Comparison of ENCODE assay signal across 9 cellular contexts in the genomic region with DNA sequence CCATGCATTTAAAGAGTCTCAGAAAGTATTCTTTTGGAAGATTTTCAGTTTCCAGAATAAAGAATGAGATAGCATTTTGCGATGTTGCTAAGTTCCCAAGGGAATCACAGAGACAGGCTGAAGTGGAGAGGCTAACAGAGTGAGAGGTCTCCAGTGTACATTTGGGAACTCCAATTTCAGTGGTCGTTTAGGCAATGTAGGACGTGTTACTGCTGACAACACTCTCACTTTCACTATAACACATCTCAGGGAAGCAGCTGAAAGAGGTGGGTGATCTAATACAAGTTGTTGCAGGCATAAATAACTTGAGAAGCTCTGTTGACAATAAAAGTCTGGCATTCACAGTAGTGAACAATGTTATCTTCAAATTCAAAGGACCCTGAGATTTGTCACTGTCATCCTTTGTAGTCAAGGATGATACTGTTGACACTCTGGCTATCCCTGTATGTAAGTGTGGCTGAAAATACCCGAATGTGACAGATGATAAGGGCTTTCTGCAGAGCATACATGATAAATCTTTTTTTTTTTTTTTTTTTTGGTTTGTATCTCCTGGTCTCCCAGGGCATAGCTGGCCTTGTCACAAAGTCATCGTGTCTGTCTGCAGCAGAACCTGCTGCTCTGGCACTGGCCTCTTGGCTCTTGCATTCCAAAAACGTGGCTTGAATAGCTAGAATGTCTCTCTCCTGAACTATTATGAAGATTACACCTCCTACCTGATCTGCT. TPM values are rescaled to one million over a fixed set of nuclear protein-coding genes. Genes with fewer than 3 reads are reported as not detected.
DNase-seq lines count a peak whose midpoint lies in the region; ATAC-seq and TF ChIP-seq lines count a peak whose summit lies in the region.
"Had no signal": no experiment of that assay in that cellular context is flagged by ENCODE, and none has a peak within 500 bp of the region (broad histone marks: within the 10 kb centered on the region; RNA-seq: fewer than 3 reads in every experiment).

No MANE protein-coding gene starts in this region.

- no peak overlapping the region for H3K9ac ChIP-seq in adipocyte (ENCODE audit: low read length)
- H3K9ac ChIP-seq in skeletal muscle satellite cell (ENCODE audit: low read depth, low read length) = no peak overlapping the region

- no peaks in the 10 kb centered on the region for H3K27me3 ChIP-seq in adipocyte (replicated peaks; ENCODE audit: control insufficient read depth, insufficient read depth, low read length)
- no peaks in the 10 kb centered on the region for H3K27me3 ChIP-seq in skeletal muscle satellite cell (ENCODE audit: control insufficient read depth, insufficient read depth, low read length)
- no peaks in the 10 kb centered on the region for H3K27me3 ChIP-seq in gastrocnemius medialis

- no peak overlapping the region for H3K4me2 ChIP-seq in skeletal muscle satellite cell (ENCODE audit: low read length)

- DNase-seq in adipocyte (ENCODE audit: low read depth) (no peak), NCI-H2196 treated with DMSO at 0.1 percent for 48 hours (lab: John Stamatoyannopoulos, UW; ENCODE audit: unreplicated experiment) (no peak), SKM-1 treated with dmso at 0.1 percent for 144 hours (lab: John Stamatoyannopoulos, UW; ENCODE audit: unreplicated experiment) (no peak), gastrocnemius medialis (no peak)
- DNase-seq: activated CD8-positive, alpha-beta T cell treated with anti-CD3 and anti-CD28 coated beads, Interleukin-2, amount 10 ng/mL, durations not matched to agents 7 days and 5 days; naive thymus-derived CD8-positive, alpha-beta T cell had no signal

- TF ChIP-seq POLR2A in gastrocnemius medialis (IDR thresholded peaks at IDR 0.05) = no peak

- no peak for TF ChIP-seq CTCF in gastrocnemius medialis (IDR thresholded peaks at IDR 0.05 in 4 of 5, conservative IDR thresholded peaks at IDR 0.05 in 1 of 5)

- H3K4me3 ChIP-seq in adipocyte (ENCODE audit: low read length) (peak overlapping the region; percentile 40), skeletal muscle satellite cell (ENCODE audit: low read length) (peak overlapping the region; percentile 12), gastrocnemius medialis (no peak overlapping the region)

- H3K36me3 ChIP-seq in adipocyte (ENCODE audit: control insufficient read depth, insufficient read depth, low read length, severe bottlenecking) (no peaks in the 10 kb centered on the region), skeletal muscle satellite cell (ENCODE audit: insufficient read depth, low read length) (no peaks in the 10 kb centered on the region), gastrocnemius medialis (no peaks in the 10 kb centered on the region)

- in situ Hi-C loops in gastrocnemius medialis (cut with MboI; ENCODE audit: low sequenced_read_pairs in 4 of 4) = no loop called here

- ATAC-seq in GM19455 (IDR thresholded peaks at IDR 0.05; ENCODE audit: unreplicated experiment) (peak; percentile 50), HG03354 (IDR thresholded peaks at IDR 0.05; ENCODE audit: poor library complexity, severe bottlenecking, unreplicated experiment) (peak; percentile 36), gastrocnemius medialis (no peak)
- ATAC-seq: activated CD8-positive, alpha-beta T cell treated with anti-CD3 and anti-CD28 coated beads, Interleukin-2, amount 10 ng/mL, durations not matched to agents 7 days and 5 days; naive thymus-derived CD8-positive, alpha-beta T cell had no signal

- no peak overlapping the region for H3K27ac ChIP-seq in gastrocnemius medialis

- H3K9me3 ChIP-seq in adipocyte (ENCODE audit: control insufficient read depth, low read length) (no peaks in the 10 kb centered on the region), skeletal muscle satellite cell (replicated peaks; ENCODE audit: low read length) (no peaks in the 10 kb centered on the region), gastrocnemius medialis (no peaks in the 10 kb centered on the region)

- peaks cover 16% of the 10 kb centered on the region for H3K4me1 ChIP-seq in adipocyte (ENCODE audit: control insufficient read depth, insufficient read depth, low read length)
- peaks cover 13% of the 10 kb centered on the region for H3K4me1 ChIP-seq in skeletal muscle satellite cell (ENCODE audit: control insufficient read depth, insufficient read depth, low read length)
- H3K4me1 ChIP-seq in gastrocnemius medialis = peaks cover 6 to 10% of the 10 kb centered on the region in 2 donors

- intact Hi-C loops in gastrocnemius medialis (cut with DNase I; ENCODE audit: low total_unique reads) = no loop called here

RNA-seq across cellular contexts. Expression of gene SCRG1, which starts 50.2 kb away (rescaled TPM):
- under 0.01 and 0.66 TPM in 2 replicates for total RNA-seq in skeletal muscle satellite cell (2012; rRNA removed)
- total RNA-seq in gastrocnemius medialis = not detected
- total RNA-seq: activated CD8-positive, alpha-beta T cell treated with anti-CD3 and anti-CD28 coated beads, Interleukin-2, amount 10 ng/mL, durations not matched to agents 7 days and 5 days; naive thymus-derived CD8-positive, alpha-beta T cell had no signal

Comparison
In these comparisons a context has a peak if more than half of its experiments do, and no peak if none do; other contexts are left out.
1. ATAC-seq: peak in GM19455 (single experiment) and HG03354 (single experiment); none in gastrocnemius medialis (0 of 2).
2. H3K4me3 ChIP-seq: peak in adipocyte (single experiment) and skeletal muscle satellite cell (single experiment); none in gastrocnemius medialis (0 of 4).